8 cellular contexts compared by ENCODE assay signal in the genomic region with DNA sequence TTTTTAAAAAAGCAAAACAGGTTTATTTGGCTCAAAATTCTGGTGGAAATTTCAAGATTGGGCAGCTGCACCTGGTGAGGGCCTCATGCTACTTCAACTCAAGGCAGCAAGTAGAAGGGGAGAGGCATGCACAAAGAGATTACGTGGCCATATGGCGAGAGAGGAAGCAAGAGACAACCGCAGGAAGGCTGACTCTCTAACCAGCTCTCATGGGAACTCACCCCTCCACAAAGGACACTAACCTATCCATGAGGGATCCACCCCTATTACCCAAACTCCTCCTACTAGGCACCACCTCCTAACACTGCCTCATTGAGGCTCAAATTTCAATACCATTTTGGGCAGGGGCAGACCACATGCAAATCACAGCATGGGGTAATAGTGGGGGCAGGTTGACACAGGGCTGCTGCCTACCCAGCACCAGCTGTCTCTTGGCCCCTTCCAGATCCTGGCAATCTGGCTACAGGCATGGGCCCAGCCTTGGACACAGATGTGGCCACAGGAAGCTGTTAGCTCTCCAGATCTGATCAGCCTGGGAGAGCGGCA. TPM values are rescaled to one million over a fixed set of nuclear protein-coding genes. Genes with fewer than 3 reads are reported as not detected.
DNase-seq lines count a peak whose midpoint lies in the region; ATAC-seq, FAIRE-seq and TF ChIP-seq lines count a peak whose summit lies in the region.

No MANE protein-coding gene starts in this region.

- ATAC-seq in GM19035 (IDR thresholded peaks at IDR 0.05; ENCODE audit: unreplicated experiment), result peak; percentile 48
- peak; percentile 32 for ATAC-seq in HG03097 (IDR thresholded peaks at IDR 0.05; ENCODE audit: low FRiP score, unreplicated experiment)
- peak; percentile 6 to 46 (median 31) for ATAC-seq in psoas muscle

- peaks cover 45% of the 10 kb centered on the region for H3K4me1 ChIP-seq in CD8-positive, alpha-beta memory T cell (ENCODE audit: insufficient read depth, low read length)
- H3K4me1 ChIP-seq in NT2/D1 (ENCODE audit: insufficient read depth, insufficient read length), result peaks cover 32% of the 10 kb centered on the region
- peaks cover 37% of the 10 kb centered on the region for H3K4me1 ChIP-seq in psoas muscle

- H3K4me1 Mint-ChIP-seq in CD8-positive, alpha-beta memory T cell, result peaks cover 54 to 77% (median 70%) of the 10 kb centered on the region in 3 donors

- POLR2A ChIA-PET in CD8-positive, alpha-beta memory T cell (lab: Charles Lee), result interaction anchor here (3.6 to 4.6 kb wide), 4 partner anchors 15 to 37 kb away, joined by 22 to 99 read pairs (median 35); partner anchors contain the start of genes DUSP28 and RNPEPL1

- CTCF ChIA-PET in CD8-positive, alpha-beta memory T cell (lab: Charles Lee), result interaction anchor here (4.4 to 5.6 kb wide), 3 partner anchors 18 to 70 kb away, joined by 22 to 68 read pairs (median 37); no protein-coding TSS in a partner anchor

- peaks cover 6 to 43% (median 7%) of the 10 kb centered on the region in 3 donors for H3K36me3 Mint-ChIP-seq in CD8-positive, alpha-beta memory T cell

- peak overlapping the region in 5 of 8 donors; percentile 21 to 99 (median 78) for H3K27ac Mint-ChIP-seq in CD8-positive, alpha-beta memory T cell

- H3K9me3 ChIP-seq in CD8-positive, alpha-beta memory T cell (ENCODE audit: low read length), result no peaks in the 10 kb centered on the region
- H3K9me3 ChIP-seq in NT2/D1 (ENCODE audit: insufficient read depth, low read length) (no peaks in the 10 kb centered on the region), psoas muscle (peaks cover 4% of the 10 kb centered on the region)

- peaks cover 0 to 2% of the 10 kb centered on the region in 2 donors for H3K27me3 Mint-ChIP-seq in CD8-positive, alpha-beta memory T cell

- no peak overlapping the region for H3K9ac ChIP-seq in NT2/D1 (ENCODE audit: insufficient read length, low read depth)

- no peak for FAIRE-seq in urothelium cell line (lab: Jason Lieb, UNC)

- H3K9me3 Mint-ChIP-seq in CD8-positive, alpha-beta memory T cell, result no peaks in the 10 kb centered on the region

- H3K4me3 ChIP-seq in CD8-positive, alpha-beta memory T cell (ENCODE audit: low read length), result no peak overlapping the region
- peak overlapping the region; percentile 90 for H3K4me3 ChIP-seq in NT2/D1 (ENCODE audit: insufficient read length, low read depth)
- H3K4me3 ChIP-seq in psoas muscle, result peak overlapping the region; percentile 95

- H3K36me3 ChIP-seq in CD8-positive, alpha-beta memory T cell (ENCODE audit: insufficient read depth, low read length), result peaks cover 5% of the 10 kb centered on the region
- H3K36me3 ChIP-seq in NT2/D1 (ENCODE audit: insufficient read depth, insufficient read length, low read length) (peaks cover 24% of the 10 kb centered on the region), psoas muscle (ENCODE audit: insufficient read depth in 1 of 2, low read depth in 1 of 2) (peaks cover 0 to 6% of the 10 kb centered on the region in 2 donors)

- DNase-seq in CD8-positive, alpha-beta memory T cell, result peak in 1 of 5 donors; percentile 26
- DNase-seq in NT2/D1 (ENCODE audit: low read depth, low spot score) (no peak), dermis blood vessel endothelial cell (peak; percentile 72), psoas muscle (peak; percentile 19 to 69), hepatic stellate cell (ENCODE audit: low spot score) (no peak), urothelium cell line (ENCODE audit: low spot score) (no peak)

- WGBS in psoas muscle, 3 donors, result 34 to 47% (median 43%) methylated on average over 4 of the region's 4 CpGs

- intact Hi-C loops in psoas muscle (cut with DNase I), result loop anchor here in 1 of 2 donors (2.0 to 10.0 kb wide), 2 partner anchors 14 to 410 kb away; partner anchors contain the start of gene SNED1

- H3K4me3 Mint-ChIP-seq in CD8-positive, alpha-beta memory T cell, result peak overlapping the region; percentile 41 to 98 (median 76)

- H3K27ac ChIP-seq in CD8-positive, alpha-beta memory T cell (ENCODE audit: low read depth, low read length), result no peak overlapping the region
- H3K27ac ChIP-seq in psoas muscle, result peak overlapping the region; percentile 99

- TF ChIP-seq CTCF in psoas muscle (IDR thresholded peaks at IDR 0.05), result no peak

- no peaks in the 10 kb centered on the region for H3K27me3 ChIP-seq in CD8-positive, alpha-beta memory T cell (ENCODE audit: insufficient read depth, low read length, poor library complexity, severe bottlenecking)
- peaks cover 3% of the 10 kb centered on the region for H3K27me3 ChIP-seq in NT2/D1 (ENCODE audit: insufficient read depth, insufficient read length)
- H3K27me3 ChIP-seq in psoas muscle (ENCODE audit: insufficient read depth in 3 of 3, low read length in 2 of 3), result no peaks in the 10 kb centered on the region

RNA-seq across cellular contexts. Expression of gene CAPN10, which starts 2.0 kb away (rescaled TPM):
- 10 to 100 TPM; 36.1 to 40.5 TPM for total RNA-seq in CD8-positive, alpha-beta memory T cell
- polyA plus RNA-seq in CD8-positive, alpha-beta memory T cell, result 19.5 TPM
- total RNA-seq in dermis blood vessel endothelial cell (31.0 and 40.8 TPM in 2 replicates), psoas muscle (1 to 10 TPM; 5.0 to 9.9 (median 7.6) TPM)
- 10 to 100 TPM in 2 of 3 donors, 1 to 10 TPM in 1; 8.9 to 15.0 (median 13.1) TPM for polyA plus RNA-seq in psoas muscle

RNA-seq across cellular contexts. Expression of gene RNPEPL1, which starts 16.3 kb away (rescaled TPM):
- 10 to 100 TPM; 55.6 to 61.1 TPM for total RNA-seq in CD8-positive, alpha-beta memory T cell
- 101 TPM for polyA plus RNA-seq in CD8-positive, alpha-beta memory T cell
- 42.5 and 117 TPM in 2 replicates for total RNA-seq in dermis blood vessel endothelial cell
- 10 to 100 TPM; 48.8 to 70.4 (median 59.0) TPM for total RNA-seq in psoas muscle
- polyA plus RNA-seq in psoas muscle, result 10 to 100 TPM; 59.2 to 79.6 (median 71.9) TPM

RNA-seq across cellular contexts. Expression of gene DUSP28, which starts 24.4 kb away (rescaled TPM):
- total RNA-seq in CD8-positive, alpha-beta memory T cell, result 1 to 10 TPM; 7.0 TPM
- 22.0 TPM for polyA plus RNA-seq in CD8-positive, alpha-beta memory T cell
- total RNA-seq in dermis blood vessel endothelial cell (1.9 and 2.4 TPM in 2 replicates), psoas muscle (10 to 100 TPM; 10.4 to 12.9 (median 12.7) TPM)
- 10 to 100 TPM in 1 of 3 donors, 1 to 10 TPM in 2; 6.6 to 18.1 (median 9.5) TPM for polyA plus RNA-seq in psoas muscle

RNA-seq across cellular contexts. Expression of gene ANKMY1, which starts 26.8 kb away (rescaled TPM):
- 10 to 100 TPM; 22.4 to 27.9 TPM for total RNA-seq in CD8-positive, alpha-beta memory T cell
- polyA plus RNA-seq in CD8-positive, alpha-beta memory T cell, result 15.8 TPM
- total RNA-seq in dermis blood vessel endothelial cell (6.3 and 6.8 TPM in 2 replicates), psoas muscle (1 to 10 TPM; 3.0 to 5.8 (median 4.6) TPM)
- 1 to 10 TPM; 1.4 to 2.5 (median 2.4) TPM for polyA plus RNA-seq in psoas muscle

RNA-seq across cellular contexts. Expression of gene GPR35, which starts 40.7 kb away (rescaled TPM):
- 1 to 10 TPM; 8.4 to 9.0 TPM for total RNA-seq in CD8-positive, alpha-beta memory T cell
- polyA plus RNA-seq in CD8-positive, alpha-beta memory T cell, result 1.9 TPM
- total RNA-seq in dermis blood vessel endothelial cell (0.33 and 0.85 TPM in 2 replicates), psoas muscle (under 1 TPM; 0.36 to 0.92 (median 0.68) TPM)
- under 1 TPM; 0.30 to 0.89 (median 0.58) TPM for polyA plus RNA-seq in psoas muscle

Comparison
In these comparisons a context has a peak if more than half of its experiments do, and no peak if none do; other contexts are left out.
1. DNase-seq: peak in dermis blood vessel endothelial cell (single experiment) and psoas muscle (2 of 2); none in NT2/D1 (single experiment), hepatic stellate cell (single experiment) and urothelium cell line (single experiment).
2. Peak in every context shown above with its lines, with median percentiles within 50 percentile points of each other: ATAC-seq.